ENCODE assay signal across 12 cellular contexts in genomic region chr16:24721830-24722238, GRCh38. TPM values are rescaled to one million over a fixed set of nuclear protein-coding genes. Genes with fewer than 3 reads are reported as not detected.
DNase-seq lines count a peak whose midpoint lies in the region; ATAC-seq, FAIRE-seq and TF ChIP-seq lines count a peak whose summit lies in the region.
"Had no signal": no experiment of that assay in that cellular context is flagged by ENCODE, and none has a peak within 500 bp of the region (broad histone marks: within the 10 kb centered on the region; RNA-seq: fewer than 3 reads in every experiment).

No MANE protein-coding gene starts in this region.

- no peak overlapping the region for H3K27ac ChIP-seq in pancreas
- H3K27ac ChIP-seq: SJSA1, testis had no signal

- H3K4me1 Mint-ChIP-seq in activated CD4-positive, alpha-beta T cell treated with anti-CD3 and anti-CD28 coated beads for 36 hours = peaks cover 29% of the 10 kb centered on the region

- no peaks in the 10 kb centered on the region for H3K4me1 ChIP-seq in pancreas

- 92 to 95% methylated on average over 6 of the region's 6 CpGs for WGBS in pancreas, 2 donors

- H3K9me3 ChIP-seq in pancreas = no peaks in the 10 kb centered on the region
- H3K9me3 ChIP-seq: testis had no signal

- H3K9me3 Mint-ChIP-seq in activated CD4-positive, alpha-beta T cell treated with anti-CD3 and anti-CD28 coated beads for 36 hours (ENCODE audit: low read depth) = no peaks in the 10 kb centered on the region

- intact Hi-C loops in activated CD4-positive, alpha-beta T cell treated with anti-CD3 and anti-CD28 coated beads for 36 hours (cut with DNase I, micrococcal nuclease) = loop anchor here (1.0 to 5.0 kb wide), 4 partner anchors 35 to 895 kb away; no protein-coding TSS in a partner anchor
- intact Hi-C loops in pancreas (cut with DNase I) = no loop called here

- H3K4me3 Mint-ChIP-seq in activated CD4-positive, alpha-beta T cell treated with anti-CD3 and anti-CD28 coated beads for 36 hours = no peak overlapping the region

- peak; percentile 81 for DNase-seq in activated CD4-positive, alpha-beta T cell treated with anti-CD3 and anti-CD28 coated beads for 36 hours
- DNase-seq in activated CD4-positive, alpha-beta T cell treated with anti-CD3 and anti-CD28 coated beads for 1 hour = no peak
- DNase-seq in activated T-cell treated with anti-CD3 and anti-CD28 coated beads for 48 hours (ENCODE audit: low read depth) (peak; percentile 49), epithelial cell of esophagus (ENCODE audit: low read depth) (peak; percentile 67), iPS-NIHi11 (ENCODE audit: low spot score) (no peak), pancreas (no peak)
- peak; percentile 9 to 64 for DNase-seq in stimulated activated CD8-positive, alpha-beta memory T cell treated with anti-CD3 and anti-CD28 coated beads, Interleukin-7, amount 100 ng/mL, for 48 hours (ENCODE audit: extremely low read depth in 1 of 2, low read depth in 1 of 2)
- DNase-seq: DMS153, NCI-H345, testis had no signal

- no peak for FAIRE-seq in pancreas (lab: Jason Lieb, UNC)

- POLR2A ChIA-PET in activated CD4-positive, alpha-beta T cell treated with anti-CD3 and anti-CD28 coated beads for 36 hours (lab: Charles Lee) = no interaction called here

- H3K27me3 ChIP-seq in pancreas = no peaks in the 10 kb centered on the region
- H3K27me3 ChIP-seq: SJSA1, testis had no signal

- peak overlapping the region; percentile 6 for H3K27ac Mint-ChIP-seq in activated CD4-positive, alpha-beta T cell treated with anti-CD3 and anti-CD28 coated beads for 36 hours

- H3K4me3 ChIP-seq in epithelial cell of esophagus (ENCODE audit: low read length) (no peak overlapping the region), pancreas (no peak overlapping the region)
- H3K4me3 ChIP-seq: SJSA1, testis had no signal

- H3K36me3 Mint-ChIP-seq in activated CD4-positive, alpha-beta T cell treated with anti-CD3 and anti-CD28 coated beads for 36 hours (ENCODE audit: low read depth) = no peaks in the 10 kb centered on the region

- CTCF ChIA-PET in activated CD4-positive, alpha-beta T cell treated with anti-CD3 and anti-CD28 coated beads for 36 hours (lab: Charles Lee) = interaction anchor here (1.5 kb wide), 1 partner anchor 9 kb away, joined by 5 read pairs; no protein-coding TSS in a partner anchor

- H3K27me3 Mint-ChIP-seq in activated CD4-positive, alpha-beta T cell treated with anti-CD3 and anti-CD28 coated beads for 36 hours = peaks cover 2% of the 10 kb centered on the region

- TF ChIP-seq CTCF in epithelial cell of esophagus (IDR thresholded peaks at IDR 0.05; ENCODE audit: insufficient read depth, low read depth, low read length, missing control alignments) = no peak
- TF ChIP-seq CTCF in pancreas (IDR thresholded peaks at IDR 0.05) = no peak

- ATAC-seq in activated CD4-positive, alpha-beta T cell treated with anti-CD3 and anti-CD28 coated beads for 36 hours = peak; percentile 90
- no peak for ATAC-seq in pancreas
- ATAC-seq in GM19467 (IDR thresholded peaks at IDR 0.05; ENCODE audit: unreplicated experiment) = no peak

- no peaks in the 10 kb centered on the region for H3K36me3 ChIP-seq in pancreas
- H3K36me3 ChIP-seq: SJSA1 had no signal

RNA-seq across cellular contexts. Expression of gene TNRC6A, which starts 7.6 kb away (rescaled TPM):
- total RNA-seq in activated CD4-positive, alpha-beta T cell treated with anti-CD3 and anti-CD28 coated beads for 36 hours = 10 to 100 TPM; 34.6 to 46.1 TPM
- 10 to 100 TPM; 15.6 to 33.9 (median 21.9) TPM for total RNA-seq in pancreas
- 10 to 100 TPM; 22.5 to 27.7 TPM for polyA plus RNA-seq in pancreas

Comparison
In these comparisons a context has a peak if more than half of its experiments do, and no peak if none do; other contexts are left out.
1. DNase-seq: peak in activated CD4-positive, alpha-beta T cell treated with anti-CD3 and anti-CD28 coated beads for 36 hours (single experiment), activated T-cell treated with anti-CD3 and anti-CD28 coated beads for 48 hours (single experiment), epithelial cell of esophagus (single experiment) and stimulated activated CD8-positive, alpha-beta memory T cell treated with anti-CD3 and anti-CD28 coated beads, Interleukin-7, amount 100 ng/mL, for 48 hours (2 of 2); none in activated CD4-positive, alpha-beta T cell treated with anti-CD3 and anti-CD28 coated beads for 1 hour (single experiment), iPS-NIHi11 (single experiment) and pancreas (0 of 6).
2. intact Hi-C loops: an anchor here in activated CD4-positive, alpha-beta T cell treated with anti-CD3 and anti-CD28 coated beads for 36 hours (1.0 to 5.0 kb wide); none called in pancreas.